1 cellular context compared by ENCODE assay signal in genomic region chr12:120999191-121000120, GRCh38.
TF ChIP-seq lines count a peak whose summit lies in the region.

No MANE protein-coding gene starts in this region.

TF ChIP-seq in GM23338, 12 proteins besides CTCF, POLR2A, EP300 and RAD21:
- TF ChIP-seq POLR2AphosphoS5 (IDR thresholded peaks at IDR 0.05; ENCODE audit: low read depth) (peak; percentile 57; the same call in 1 of the 2 replicates), STAT1 (IDR thresholded peaks at IDR 0.05; ENCODE audit: unreplicated experiment) (no peak)
